In genomic region chr2:36352024-36352398, GRCh38 we compare ENCODE assay signal across 8 cellular contexts. TPM values are rescaled to one million over a fixed set of nuclear protein-coding genes. Genes with fewer than 3 reads are reported as not detected.
DNase-seq lines count a peak whose midpoint lies in the region; ATAC-seq, FAIRE-seq and TF ChIP-seq lines count a peak whose summit lies in the region.

No MANE protein-coding gene starts in this region.

- H3K27me3 ChIP-seq in body of pancreas, result peaks cover 0 to 5% of the 10 kb centered on the region in 2 donors
- H3K27me3 ChIP-seq in lung (ENCODE audit: control insufficient read depth, insufficient read depth), result no peaks in the 10 kb centered on the region

- ATAC-seq in body of pancreas (no peak), lung (ENCODE audit: insufficient read depth, low FRiP score) (no peak), HG02885 (IDR thresholded peaks at IDR 0.05; ENCODE audit: poor library complexity, unreplicated experiment) (no peak)

- no peak overlapping the region for H3K27ac ChIP-seq in 22Rv1
- no peak overlapping the region for H3K27ac ChIP-seq in body of pancreas
- no peak overlapping the region for H3K27ac ChIP-seq in lung (ENCODE audit: low read depth in 1 of 2, low read length in 1 of 2)

- TF ChIP-seq POLR2A in body of pancreas (IDR thresholded peaks at IDR 0.05), result no peak

- intact Hi-C loops in body of pancreas (cut with DNase I), result no loop called here

- H3K9me3 ChIP-seq in body of pancreas (no peaks in the 10 kb centered on the region), lung (ENCODE audit: control insufficient read depth in 2 of 2, insufficient read depth in 1 of 2, low read length in 1 of 2) (no peaks in the 10 kb centered on the region)

- WGBS in body of pancreas, 2 donors, result 3 to 6% methylated on average over 7 of the region's 7 CpGs
- 4 to 8% methylated on average over 7 of the region's 7 CpGs for WGBS in lung, 2 donors

- H3K4me3 ChIP-seq in body of pancreas (no peak overlapping the region), lung (no peak overlapping the region)

- peak; percentile 72 for FAIRE-seq in G401.6 (lab: Jason Lieb, UNC)

- peak; percentile 68 for TF ChIP-seq CTCF in 22Rv1 (IDR thresholded peaks at IDR 0.05)
- peak; percentile 44 to 71 (median 59) for TF ChIP-seq CTCF in body of pancreas (IDR thresholded peaks at IDR 0.05)
- TF ChIP-seq CTCF in lung (IDR thresholded peaks at IDR 0.05; ENCODE audit: control extremely low read depth, extremely low read depth), result peak; percentile 63

- H3K36me3 ChIP-seq in body of pancreas (replicated peaks in 1 of 2; ENCODE audit: insufficient read depth in 1 of 2, low read depth in 2 of 2) (no peaks in the 10 kb centered on the region), lung (ENCODE audit: control insufficient read depth in 2 of 2, insufficient read depth in 2 of 2, low read length in 2 of 2) (no peaks in the 10 kb centered on the region)

- DNase-seq in NCI-H2196 (lab: John Stamatoyannopoulos, UW; ENCODE audit: unreplicated experiment), result peak; percentile 48
- DNase-seq in body of pancreas, result peak in 1 of 4 donors; percentile 27
- DNase-seq in lung (ENCODE audit: low spot score), result no peak
- DNase-seq in GOT3 (lab: John Stamatoyannopoulos, UW), result no peak
- no peak for DNase-seq in activated CD8-positive, alpha-beta memory T cell treated with anti-CD3 and anti-CD28 coated beads for 24 hours

- H3K4me1 ChIP-seq in body of pancreas, result peaks cover 13% of the 10 kb centered on the region
- peaks cover 1 to 2% of the 10 kb centered on the region in 2 donors for H3K4me1 ChIP-seq in lung (ENCODE audit: control insufficient read depth in 2 of 2, insufficient read depth in 2 of 2, low read length in 2 of 2)

RNA-seq across cellular contexts. Expression of gene CRIM1, which starts 3.6 kb away (rescaled TPM):
- total RNA-seq in body of pancreas (10 to 100 TPM; 41.5 to 64.6 TPM), lung (100 to 1,000 TPM in 1 of 2 donors, 10 to 100 TPM in 1; 76.1 to 119 TPM)
- 10 to 100 TPM; 24.3 to 40.8 TPM for polyA plus RNA-seq in lung
